21 cellular contexts compared by ENCODE assay signal in the genomic region with DNA sequence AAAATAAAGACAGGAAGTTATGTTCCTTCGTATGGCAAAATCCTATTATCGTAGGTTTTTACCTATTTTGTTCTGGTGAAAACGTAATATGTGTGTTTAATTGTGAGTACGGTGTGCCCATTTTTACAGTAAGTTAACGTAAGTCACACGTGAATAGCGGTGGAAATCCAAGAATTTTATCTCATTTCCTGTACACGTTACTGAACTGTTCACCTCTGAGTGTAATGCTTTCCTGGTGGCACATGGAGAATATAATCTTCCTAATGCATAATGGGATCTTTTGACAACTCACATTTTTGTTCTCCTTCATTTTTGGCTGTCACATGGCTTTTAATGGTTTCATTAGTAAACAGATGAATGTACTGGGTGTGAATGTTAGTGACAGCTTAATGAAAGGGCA.
"Had no signal": no experiment of that assay in that cellular context is flagged by ENCODE, and none has a peak within 500 bp of the region (broad histone marks: within the 10 kb centered on the region; RNA-seq: fewer than 3 reads in every experiment).

No MANE protein-coding gene starts in this region.

- H3K9me3 ChIP-seq: body of pancreas, gastrocnemius medialis, left lung, tibial nerve, vagina had no signal

- H3K27ac Mint-ChIP-seq: activated CD4-positive, alpha-beta memory T cell treated with anti-CD3 and anti-CD28 coated beads for 36 hours; activated CD4-positive, alpha-beta T cell treated with anti-CD3 and anti-CD28 coated beads for 36 hours; activated CD8-positive, alpha-beta memory T cell treated with anti-CD3 and anti-CD28 coated beads, Interleukin-2, amount 10 ng/mL, durations not matched to agents 7 days and 5 days had no signal

- H3K4me3 Mint-ChIP-seq: activated CD4-positive, alpha-beta memory T cell treated with anti-CD3 and anti-CD28 coated beads for 36 hours; activated CD4-positive, alpha-beta T cell treated with anti-CD3 and anti-CD28 coated beads for 36 hours; activated CD8-positive, alpha-beta memory T cell treated with anti-CD3 and anti-CD28 coated beads, Interleukin-2, amount 10 ng/mL, durations not matched to agents 7 days and 5 days; activated T-cell treated with anti-CD3 and anti-CD28 coated beads, Interleukin-2, amount 50 U/mL, for 4 hours; effector memory CD8-positive, alpha-beta T cell; natural killer cell had no signal

- H3K4me1 ChIP-seq: body of pancreas had no signal

- H3K27me3 ChIP-seq: body of pancreas, gastrocnemius medialis, left lung, tibial nerve, vagina had no signal

- H3K27ac ChIP-seq: body of pancreas, epithelial cell of prostate, gastrocnemius medialis, left lung, tibial nerve, vagina had no signal

- H3K36me3 Mint-ChIP-seq: natural killer cell had no signal

- H3K27me3 Mint-ChIP-seq: activated CD4-positive, alpha-beta T cell treated with anti-CD3 and anti-CD28 coated beads for 36 hours; activated CD8-positive, alpha-beta memory T cell treated with anti-CD3 and anti-CD28 coated beads, Interleukin-2, amount 10 ng/mL, durations not matched to agents 7 days and 5 days; effector memory CD8-positive, alpha-beta T cell had no signal

- H3K4me3 ChIP-seq: body of pancreas, gastrocnemius medialis, left lung, tibial nerve, vagina had no signal

- DNase-seq: activated CD4-positive, alpha-beta memory T cell treated with anti-CD3 and anti-CD28 coated beads for 36 hours; activated CD4-positive, alpha-beta T cell treated with anti-CD3 and anti-CD28 coated beads for 36 hours; activated CD8-positive, alpha-beta memory T cell treated with anti-CD3 and anti-CD28 coated beads, Interleukin-2, amount 10 ng/mL, durations not matched to agents 7 days and 5 days; activated effector memory CD4-positive, alpha-beta T cell treated with anti-CD3 and anti-CD28 coated beads, Interleukin-2, amount 50 U/mL, for 16 hours; activated T-cell treated with anti-CD3 and anti-CD28 coated beads, Interleukin-2, amount 50 U/mL, for 4 hours; amniotic stem cell; body of pancreas; caudate nucleus; effector memory CD8-positive, alpha-beta T cell; gastrocnemius medialis; left lung; mesenchymal stem cell; natural killer cell; stimulated activated CD4-positive, alpha-beta T cell treated with anti-CD3 and anti-CD28 coated beads, Interleukin-2, amount 100 ng/mL, for 48 hours; stimulated activated naive CD4-positive, alpha-beta T cell; substantia nigra had no signal

- H3K9me3 Mint-ChIP-seq: activated CD4-positive, alpha-beta memory T cell treated with anti-CD3 and anti-CD28 coated beads for 36 hours; activated naive CD4-positive, alpha-beta T cell treated with anti-CD3 and anti-CD28 coated beads, Interleukin-2, amount 50 U/mL, for 72 hours; activated T-cell treated with anti-CD3 and anti-CD28 coated beads, Interleukin-2, amount 50 U/mL, for 4 hours; effector memory CD8-positive, alpha-beta T cell; natural killer cell had no signal

- FAIRE-seq: keratinocyte had no signal
